Comparison of ENCODE assay signal across 9 cellular contexts in the genomic region with DNA sequence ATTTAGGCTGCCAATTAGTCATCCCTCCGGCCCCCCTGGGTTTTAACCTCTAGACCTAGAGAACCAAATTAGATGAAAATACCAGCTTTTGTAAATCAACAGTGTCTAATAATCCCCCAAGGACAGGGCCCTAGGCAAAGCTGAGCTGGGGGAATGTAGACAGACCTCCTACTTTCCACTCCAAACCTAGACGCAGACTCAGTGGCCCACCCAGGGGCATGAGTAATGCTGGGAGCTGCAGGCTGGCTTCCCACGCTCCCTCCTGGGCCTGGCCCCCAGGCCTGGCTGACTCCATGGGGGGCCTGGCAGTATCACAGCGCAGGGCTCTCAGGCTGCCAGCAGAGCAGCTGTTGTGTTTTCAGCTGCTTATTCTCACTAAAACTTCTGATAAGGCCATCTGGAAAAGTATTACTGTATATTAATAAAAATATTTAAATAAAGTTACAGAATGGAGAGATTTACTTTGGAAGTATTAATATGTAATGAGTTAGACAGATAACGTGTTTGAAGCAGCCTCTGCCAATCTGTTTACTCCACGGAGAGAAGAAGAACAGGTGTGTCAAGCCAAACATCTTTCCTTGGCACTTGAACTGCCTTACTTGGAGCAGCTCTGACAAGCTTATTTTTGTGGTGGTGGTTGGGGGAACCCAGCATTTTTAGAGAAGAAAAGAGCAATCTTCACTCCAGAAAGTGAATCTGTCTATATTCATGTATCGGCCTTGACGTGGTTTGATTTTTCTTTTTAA.
DNase-seq lines count a peak whose midpoint lies in the region; ATAC-seq and TF ChIP-seq lines count a peak whose summit lies in the region.
"Had no signal": no experiment of that assay in that cellular context is flagged by ENCODE, and none has a peak within 500 bp of the region (broad histone marks: within the 10 kb centered on the region; RNA-seq: fewer than 3 reads in every experiment).

No MANE protein-coding gene starts in this region.

- no peak for TF ChIP-seq POLR2A in prostate gland (IDR thresholded peaks at IDR 0.05)

- TF ChIP-seq CTCF in endothelial cell (IDR thresholded peaks at IDR 0.05; ENCODE audit: unreplicated experiment): no peak
- no peak for TF ChIP-seq CTCF in prostate gland (IDR thresholded peaks at IDR 0.05)

- no peaks in the 10 kb centered on the region for H3K27me3 ChIP-seq in prostate gland (replicated peaks; ENCODE audit: insufficient read depth)
- H3K27me3 ChIP-seq in CD4-positive, alpha-beta memory T cell (ENCODE audit: insufficient read depth, low read length): no peaks in the 10 kb centered on the region

- H3K4me3 Mint-ChIP-seq in endothelial cell (ENCODE audit: unreplicated experiment): no peak overlapping the region
- H3K4me3 Mint-ChIP-seq in CD4-positive, alpha-beta memory T cell: no peak overlapping the region
- H3K4me3 Mint-ChIP-seq: activated T-cell treated with anti-CD3 and anti-CD28 coated beads, Interleukin-2, amount 50 U/mL, for 72 hours had no signal

- H3K27ac ChIP-seq in prostate gland: no peak overlapping the region
- H3K27ac ChIP-seq in CD4-positive, alpha-beta memory T cell (ENCODE audit: low read depth, low read length): no peak overlapping the region

- no peaks in the 10 kb centered on the region for H3K9me3 ChIP-seq in prostate gland
- no peaks in the 10 kb centered on the region for H3K9me3 ChIP-seq in CD4-positive, alpha-beta memory T cell (ENCODE audit: control insufficient read depth in 1 of 2, low read length in 2 of 2)

- peaks cover 27% of the 10 kb centered on the region for H3K4me1 Mint-ChIP-seq in endothelial cell (ENCODE audit: unreplicated experiment)
- peaks cover 0 to 4% (median 0%) of the 10 kb centered on the region in 4 donors for H3K4me1 Mint-ChIP-seq in CD4-positive, alpha-beta memory T cell

- H3K27ac Mint-ChIP-seq in endothelial cell (ENCODE audit: unreplicated experiment): peak overlapping the region; percentile 64
- H3K27ac Mint-ChIP-seq in CD4-positive, alpha-beta memory T cell: no peak overlapping the region
- H3K27ac Mint-ChIP-seq: activated T-cell treated with anti-CD3 and anti-CD28 coated beads, Interleukin-2, amount 50 U/mL, for 72 hours had no signal

- H3K27me3 Mint-ChIP-seq in endothelial cell (ENCODE audit: unreplicated experiment): peaks cover 13% of the 10 kb centered on the region
- peaks cover 7 to 10% of the 10 kb centered on the region in 2 donors for H3K27me3 Mint-ChIP-seq in CD4-positive, alpha-beta memory T cell

- DNase-seq in NCI-H1092 treated with DMSO at 0.1 percent for 48 hours (lab: John Stamatoyannopoulos, UW) (peak; percentile 27), endothelial cell (ENCODE audit: low spot score) (no peak), prostate gland (ENCODE audit: low spot score) (peak; percentile 32), HuH-7.5 (ENCODE audit: low spot score) (no peak), OCI-M2 (lab: John Stamatoyannopoulos, UW; ENCODE audit: unreplicated experiment) (no peak)
- DNase-seq in CD4-positive, alpha-beta memory T cell: no peak

- 31% methylated on average over 8 of the region's 8 CpGs for WGBS in prostate gland

- H3K4me3 ChIP-seq in prostate gland: no peak overlapping the region
- H3K4me3 ChIP-seq in CD4-positive, alpha-beta memory T cell (ENCODE audit: low read length in 2 of 2): no peak overlapping the region

- peak; percentile 6 for ATAC-seq in GM18498 (IDR thresholded peaks at IDR 0.05; ENCODE audit: unreplicated experiment)
- ATAC-seq in HG02973 (IDR thresholded peaks at IDR 0.05; ENCODE audit: unreplicated experiment): no peak
- ATAC-seq: activated T-cell treated with anti-CD3 and anti-CD28 coated beads, Interleukin-2, amount 50 U/mL, for 72 hours had no signal

- no peaks in the 10 kb centered on the region for H3K36me3 Mint-ChIP-seq in endothelial cell (ENCODE audit: low read depth, unreplicated experiment)
- no peaks in the 10 kb centered on the region for H3K36me3 Mint-ChIP-seq in CD4-positive, alpha-beta memory T cell

- intact Hi-C loops in prostate gland (cut with DNase I): loop anchor here (10.0 kb wide), 2 partner anchors 277 to 1317 kb away; no protein-coding TSS in a partner anchor
- intact Hi-C loops in CD4-positive, alpha-beta memory T cell (cut with micrococcal nuclease): no loop called here

- no peaks in the 10 kb centered on the region for H3K4me1 ChIP-seq in prostate gland (replicated peaks)
- H3K4me1 ChIP-seq in CD4-positive, alpha-beta memory T cell (ENCODE audit: insufficient read depth, low read length): no peaks in the 10 kb centered on the region

- CTCF ChIA-PET in CD4-positive, alpha-beta memory T cell (lab: Charles Lee; ENCODE audit: partially characterized antibody): interaction anchor here (0.7 to 2.5 kb wide), 19 partner anchors 8 to 1993 kb away, joined by 3 to 30 read pairs (median 4); no protein-coding TSS in a partner anchor

- no peaks in the 10 kb centered on the region for H3K9me3 Mint-ChIP-seq in endothelial cell (ENCODE audit: unreplicated experiment)
- peaks cover 0 to 1% (median 0%) of the 10 kb centered on the region in 8 donors for H3K9me3 Mint-ChIP-seq in CD4-positive, alpha-beta memory T cell
- H3K9me3 Mint-ChIP-seq: activated T-cell treated with anti-CD3 and anti-CD28 coated beads, Interleukin-2, amount 50 U/mL, for 72 hours had no signal

- H3K36me3 ChIP-seq in prostate gland: no peaks in the 10 kb centered on the region
- H3K36me3 ChIP-seq in CD4-positive, alpha-beta memory T cell (ENCODE audit: insufficient read depth, low read length): no peaks in the 10 kb centered on the region

- POLR2A ChIA-PET in CD4-positive, alpha-beta memory T cell (lab: Charles Lee; ENCODE audit: partially characterized antibody): no interaction called here

Comparison
In these comparisons a context has a peak if more than half of its experiments do, and no peak if none do; other contexts are left out.
1. DNase-seq: peak in NCI-H1092 treated with DMSO at 0.1 percent for 48 hours (single experiment) and prostate gland (single experiment); none in endothelial cell (single experiment), CD4-positive, alpha-beta memory T cell (0 of 5), HuH-7.5 (single experiment) and OCI-M2 (single experiment).